Comparison of ENCODE assay signal across 1 cellular context in genomic region chr3:195151866-195152526, GRCh38.
TF ChIP-seq lines count a peak whose summit lies in the region.

No MANE protein-coding gene starts in this region.

TF ChIP-seq in HepG2, 621 proteins besides CTCF, POLR2A, EP300 and RAD21 (continued from another document):
- TF ChIP-seq, protein P1, sequence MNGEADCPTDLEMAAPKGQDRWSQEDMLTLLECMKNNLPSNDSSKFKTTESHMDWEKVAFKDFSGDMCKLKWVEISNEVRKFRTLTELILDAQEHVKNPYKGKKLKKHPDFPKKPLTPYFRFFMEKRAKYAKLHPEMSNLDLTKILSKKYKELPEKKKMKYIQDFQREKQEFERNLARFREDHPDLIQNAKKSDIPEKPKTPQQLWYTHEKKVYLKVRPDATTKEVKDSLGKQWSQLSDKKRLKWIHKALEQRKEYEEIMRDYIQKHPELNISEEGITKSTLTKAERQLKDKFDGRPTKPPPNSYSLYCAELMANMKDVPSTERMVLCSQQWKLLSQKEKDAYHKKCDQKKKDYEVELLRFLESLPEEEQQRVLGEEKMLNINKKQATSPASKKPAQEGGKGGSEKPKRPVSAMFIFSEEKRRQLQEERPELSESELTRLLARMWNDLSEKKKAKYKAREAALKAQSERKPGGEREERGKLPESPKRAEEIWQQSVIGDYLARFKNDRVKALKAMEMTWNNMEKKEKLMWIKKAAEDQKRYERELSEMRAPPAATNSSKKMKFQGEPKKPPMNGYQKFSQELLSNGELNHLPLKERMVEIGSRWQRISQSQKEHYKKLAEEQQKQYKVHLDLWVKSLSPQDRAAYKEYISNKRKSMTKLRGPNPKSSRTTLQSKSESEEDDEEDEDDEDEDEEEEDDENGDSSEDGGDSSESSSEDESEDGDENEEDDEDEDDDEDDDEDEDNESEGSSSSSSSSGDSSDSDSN (CRISPR knock-in tag; IDR thresholded peaks at IDR 0.05): no peak
- no peak for TF ChIP-seq NFKBIZ (CRISPR knock-in tag; IDR thresholded peaks at IDR 0.05)
TF ChIP-seq in HepG2: peak in this region for 1.
